In the genomic region with DNA sequence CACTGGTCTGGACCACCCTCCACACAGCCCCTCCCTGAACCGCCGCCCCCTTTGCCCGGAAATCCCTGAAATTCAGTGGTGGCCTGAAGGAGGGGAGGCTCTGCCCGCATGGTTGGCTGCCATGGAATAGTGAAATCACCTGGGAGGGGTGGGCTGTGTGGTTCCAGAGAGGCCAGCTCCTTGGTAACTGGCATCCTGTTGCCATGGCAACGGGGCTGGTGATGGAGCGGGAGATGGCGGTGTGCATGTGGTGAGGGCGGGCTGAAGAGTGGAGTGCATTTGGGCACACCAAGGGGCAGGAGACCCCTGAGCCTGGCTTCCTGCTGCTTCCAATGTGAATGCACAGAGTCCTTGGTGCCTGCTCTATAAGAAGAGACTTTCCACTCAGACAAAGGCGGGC, we compare ENCODE assay signal across 17 cellular contexts.
DNase-seq lines count a peak whose midpoint lies in the region; ATAC-seq lines count a peak whose summit lies in the region.
"Had no signal": no experiment of that assay in that cellular context is flagged by ENCODE, and none has a peak within 500 bp of the region (broad histone marks: within the 10 kb centered on the region; RNA-seq: fewer than 3 reads in every experiment).

No MANE protein-coding gene starts in this region.

- ATAC-seq in GM18861 (IDR thresholded peaks at IDR 0.05; ENCODE audit: unreplicated experiment) (no peak), HG03045 (IDR thresholded peaks at IDR 0.05; ENCODE audit: unreplicated experiment) (no peak)
- ATAC-seq: activated T-cell treated with anti-CD3 and anti-CD28 coated beads, Interleukin-2, amount 50 U/mL, for 72 hours; CD8-positive, alpha-beta T cell; lower lobe of right lung; upper lobe of right lung had no signal

- DNase-seq in DMS53 (lab: John Stamatoyannopoulos, UW) (peak; percentile 70), DMS53 treated with DMSO at 0.1 percent for 48 hours (lab: John Stamatoyannopoulos, UW; ENCODE audit: unreplicated experiment) (no peak), Ammon's horn (ENCODE audit: low spot score) (peak; percentile 49), NCI-H2227 treated with DMSO at 0.1 percent for 48 hours (lab: John Stamatoyannopoulos, UW) (peak; percentile 40), left kidney (ENCODE audit: low read depth, low spot score) (peak; percentile 52), NCI-H510A (lab: John Stamatoyannopoulos, UW) (no peak)
- DNase-seq: 8988T; activated CD4-positive, alpha-beta T cell treated with anti-CD3 and anti-CD28 coated beads, Interleukin-2, amount 10 ng/mL, durations not matched to agents 24 days and 14 days; activated naive CD4-positive, alpha-beta T cell treated with Interleukin-2 at 50 U/mL for 16 hours; activated T-cell treated with anti-CD3 and anti-CD28 coated beads, Interleukin-2, amount 50 U/mL, for 72 hours; CD8-positive, alpha-beta T cell; cortex of kidney; lower lobe of right lung; NCI-H1092 treated with DMSO at 0.1 percent for 48 hours had no signal

Comparison
In these comparisons a context has a peak if more than half of its experiments do, and no peak if none do; other contexts are left out.
1. DNase-seq: peak in DMS53 (single experiment), Ammon's horn (single experiment), NCI-H2227 treated with DMSO at 0.1 percent for 48 hours (single experiment) and left kidney (single experiment); none in DMS53 treated with DMSO at 0.1 percent for 48 hours (single experiment) and NCI-H510A (single experiment).